Comparison of ENCODE assay signal across 12 cellular contexts in genomic region chr22:19884954-19885751, GRCh38. TPM values are rescaled to one million over a fixed set of nuclear protein-coding genes. Genes with fewer than 3 reads are reported as not detected.
DNase-seq lines count a peak whose midpoint lies in the region; ATAC-seq and TF ChIP-seq lines count a peak whose summit lies in the region.
"Had no signal": no experiment of that assay in that cellular context is flagged by ENCODE, and none has a peak within 500 bp of the region (broad histone marks: within the 10 kb centered on the region; RNA-seq: fewer than 3 reads in every experiment).

No MANE protein-coding gene starts in this region.

- no peak overlapping the region for H4K5ac ChIP-seq in H9 (ENCODE audit: insufficient read length, low read depth, low read length)

- no CpG with 5 or more reads among the region's 26 CpGs for WGBS in H9 (ENCODE audit: extremely low coverage, insufficient read length, low lambda C conversion rate)

- peak overlapping the region; percentile 47 to 56 for H3K4me3 Mint-ChIP-seq in activated T-cell treated with anti-CD3 and anti-CD28 coated beads, Interleukin-2, amount 50 U/mL, for 72 hours
- no peak overlapping the region for H3K4me3 Mint-ChIP-seq in H9
- H3K4me3 Mint-ChIP-seq in dendritic cell treated with granulocyte-macrophage colony-stimulating factor and Interleukin-4, amounts not matched to agents 40 ng/mL and 50 ng/mL, for 4 days, result no peak overlapping the region

- H3K4me2 ChIP-seq in H9 (ENCODE audit: insufficient read depth, insufficient read length, low read length), result no peak overlapping the region

- H3K27ac Mint-ChIP-seq in activated T-cell treated with anti-CD3 and anti-CD28 coated beads, Interleukin-2, amount 50 U/mL, for 72 hours, result peak overlapping the region; percentile 71
- peak overlapping the region in 2 of 3 experiments; percentile 10 to 93; a peak in 4 of 7 replicates for H3K27ac Mint-ChIP-seq in H9
- peak overlapping the region; percentile 78 for H3K27ac Mint-ChIP-seq in dendritic cell treated with granulocyte-macrophage colony-stimulating factor and Interleukin-4, amounts not matched to agents 40 ng/mL and 50 ng/mL, for 4 days

- H4K8ac ChIP-seq in H9 (replicated peaks; ENCODE audit: insufficient read length, low read depth, low read length), result no peak overlapping the region

- no peak overlapping the region for H2BK120ac ChIP-seq in H9 (ENCODE audit: low read depth, low read length, poor library complexity, severe bottlenecking)

- H2AFZ ChIP-seq in H9 (ENCODE audit: low read length), result no peak overlapping the region

- H3K27me3 ChIP-seq in H9 (ENCODE audit: insufficient read depth, low read length), result no peaks in the 10 kb centered on the region
- H3K27me3 ChIP-seq: colonic mucosa, Peyer's patch had no signal

- no peaks in the 10 kb centered on the region for H3K9me3 Mint-ChIP-seq in activated T-cell treated with anti-CD3 and anti-CD28 coated beads, Interleukin-2, amount 50 U/mL, for 72 hours
- no peaks in the 10 kb centered on the region for H3K9me3 Mint-ChIP-seq in H9
- H3K9me3 Mint-ChIP-seq in dendritic cell treated with granulocyte-macrophage colony-stimulating factor and Interleukin-4, amounts not matched to agents 40 ng/mL and 50 ng/mL, for 4 days, result no peaks in the 10 kb centered on the region

- no peak overlapping the region for H2BK15ac ChIP-seq in H9 (ENCODE audit: low read depth, low read length)

- H3K9ac ChIP-seq in H9 (ENCODE audit: extremely low read depth, insufficient read length, low read length), result no peak overlapping the region

- peaks cover 32% of the 10 kb centered on the region for H3K4me1 Mint-ChIP-seq in activated T-cell treated with anti-CD3 and anti-CD28 coated beads, Interleukin-2, amount 50 U/mL, for 72 hours (ENCODE audit: low read depth)
- H3K4me1 Mint-ChIP-seq in H9, result peaks cover 24 to 26% of the 10 kb centered on the region in 2 experiments
- peaks cover 41% of the 10 kb centered on the region for H3K4me1 Mint-ChIP-seq in dendritic cell treated with granulocyte-macrophage colony-stimulating factor and Interleukin-4, amounts not matched to agents 40 ng/mL and 50 ng/mL, for 4 days (ENCODE audit: low read depth)

- no peak overlapping the region for H3K18ac ChIP-seq in H9 (ENCODE audit: insufficient read length, low read depth, low read length)

- H3K23ac ChIP-seq in H9 (ENCODE audit: insufficient read length, low read depth, low read length), result no peak overlapping the region

- no peaks in the 10 kb centered on the region for H3K23me2 ChIP-seq in H9 (ENCODE audit: insufficient read length, low read depth, low read length, poor library complexity, severe bottlenecking)

- peak overlapping the region; percentile 24 for H4K91ac ChIP-seq in H9 (ENCODE audit: insufficient read length, low read depth, low read length)

- H3K4me1 ChIP-seq in H9 (ENCODE audit: insufficient read depth, low read length), result peaks cover 2% of the 10 kb centered on the region; the same call in 1 of the 2 replicates
- H3K4me1 ChIP-seq: colonic mucosa had no signal

- no peak overlapping the region for H3K56ac ChIP-seq in H9 (ENCODE audit: insufficient read length, low read depth, low read length)

- DNase-seq in activated T-cell treated with anti-CD3 and anti-CD28 coated beads, Interleukin-2, amount 50 U/mL, for 72 hours, result no peak
- DNase-seq in activated T-cell treated with anti-CD3 and anti-CD28 coated beads, Interleukin-2, amount 50 U/mL, for 1 hour, result no peak
- no peak for DNase-seq in H9
- DNase-seq in sciatic nerve (ENCODE audit: low spot score), result peak; percentile 53
- no peak for DNase-seq in SW480 (ENCODE audit: low spot score)
- no peak for DNase-seq in OCI-M1 (lab: John Stamatoyannopoulos, UW)
- no peak for DNase-seq in ecto neural progenitor cell (ENCODE audit: low spot score)
- DNase-seq: activated CD4-positive, alpha-beta T cell treated with anti-CD3 and anti-CD28 coated beads, Interleukin-2, amount 50 U/mL, for 48 hours; colonic mucosa; DMS53 had no signal

- no peaks in the 10 kb centered on the region for H3K36me3 Mint-ChIP-seq in activated T-cell treated with anti-CD3 and anti-CD28 coated beads, Interleukin-2, amount 50 U/mL, for 72 hours (ENCODE audit: insufficient read depth in 2 of 2)
- no peaks in the 10 kb centered on the region for H3K36me3 Mint-ChIP-seq in H9 (ENCODE audit: insufficient read depth in 1 of 3, low read depth in 3 of 3)
- peaks cover 59% of the 10 kb centered on the region for H3K36me3 Mint-ChIP-seq in dendritic cell treated with granulocyte-macrophage colony-stimulating factor and Interleukin-4, amounts not matched to agents 40 ng/mL and 50 ng/mL, for 4 days (ENCODE audit: low read depth)

- H3K27me3 Mint-ChIP-seq in activated T-cell treated with anti-CD3 and anti-CD28 coated beads, Interleukin-2, amount 50 U/mL, for 72 hours (ENCODE audit: low read depth), result no peaks in the 10 kb centered on the region
- H3K27me3 Mint-ChIP-seq in H9 (ENCODE audit: low read depth), result no peaks in the 10 kb centered on the region; the same call in 1 of the 2 replicates
- H3K27me3 Mint-ChIP-seq in dendritic cell treated with granulocyte-macrophage colony-stimulating factor and Interleukin-4, amounts not matched to agents 40 ng/mL and 50 ng/mL, for 4 days, result no peaks in the 10 kb centered on the region

- no peaks in the 10 kb centered on the region for H3K79me2 ChIP-seq in H9 (ENCODE audit: insufficient read depth, low read length)

- TF ChIP-seq CTCF in H9 (conservative IDR thresholded peaks at IDR 0.05), result no peak

- H2AK5ac ChIP-seq in H9 (ENCODE audit: insufficient read length, low read length), result no peak overlapping the region

- H3K14ac ChIP-seq in H9 (ENCODE audit: insufficient read depth, low read length), result no peak overlapping the region

- H3K79me1 ChIP-seq in H9 (ENCODE audit: insufficient read depth, low read depth, low read length, poor library complexity, severe bottlenecking), result no peaks in the 10 kb centered on the region

- H3T11ph ChIP-seq in H9 (ENCODE audit: low read length), result no peak overlapping the region

- ATAC-seq in activated T-cell treated with anti-CD3 and anti-CD28 coated beads, Interleukin-2, amount 50 U/mL, for 72 hours (replicated peaks in 1 of 2), result no peak
- ATAC-seq in sciatic nerve, result no peak

- no peaks in the 10 kb centered on the region for H4K20me1 ChIP-seq in H9 (ENCODE audit: control insufficient read depth, insufficient read depth, insufficient read length)

- H3K27ac ChIP-seq in H9 (ENCODE audit: insufficient read length, low read depth, low read length), result no peak overlapping the region
- H3K27ac ChIP-seq: colonic mucosa had no signal

- no peaks in the 10 kb centered on the region for H3K9me3 ChIP-seq in H9 (ENCODE audit: control insufficient read depth, low read depth, low read length)
- H3K9me3 ChIP-seq: colonic mucosa, Peyer's patch had no signal

- no peak overlapping the region for H2BK20ac ChIP-seq in H9 (ENCODE audit: low read depth, low read length, poor library complexity, severe bottlenecking)

- intact Hi-C loops in dendritic cell treated with granulocyte-macrophage colony-stimulating factor and Interleukin-4, amounts not matched to agents 40 ng/mL and 50 ng/mL, for 4 days (cut with micrococcal nuclease), result no loop called here
- intact Hi-C loops in sciatic nerve (cut with DNase I), result no loop called here

- no peak overlapping the region for H2BK5ac ChIP-seq in H9 (ENCODE audit: insufficient read length, low read length)

- no peak overlapping the region for H2BK12ac ChIP-seq in H9 (ENCODE audit: insufficient read length, low read depth, low read length)

- no peak overlapping the region for H3K4ac ChIP-seq in H9 (ENCODE audit: low read depth, low read length)

RNA-seq across cellular contexts. Expression of gene GNB1L, which starts 30.5 kb away (rescaled TPM):
- total RNA-seq in activated T-cell treated with anti-CD3 and anti-CD28 coated beads, Interleukin-2, amount 50 U/mL, for 72 hours, result 10 to 100 TPM; 13.9 to 20.5 TPM
- total RNA-seq in H9 (2021), result 22.4 and 22.9 TPM in 2 replicates
- 6.2 TPM for total RNA-seq in sciatic nerve

RNA-seq across cellular contexts. Expression of gene RTL10, which starts 30.5 kb away (rescaled TPM):
- 10 to 100 TPM; 15.0 to 16.3 TPM for total RNA-seq in activated T-cell treated with anti-CD3 and anti-CD28 coated beads, Interleukin-2, amount 50 U/mL, for 72 hours
- total RNA-seq in H9 (2021) (24.0 and 24.4 TPM in 2 replicates), sciatic nerve (22.9 TPM)

RNA-seq across cellular contexts. Expression of gene COMT, which starts 56.4 kb away (rescaled TPM):
- total RNA-seq in activated T-cell treated with anti-CD3 and anti-CD28 coated beads, Interleukin-2, amount 50 U/mL, for 72 hours, result 100 to 1,000 TPM in 1 of 2 donors, 10 to 100 TPM in 1; 97.4 to 101 TPM
- total RNA-seq in H9 (2021) (42.2 and 43.3 TPM in 2 replicates), sciatic nerve (155 TPM)

RNA-seq across cellular contexts. Expression of gene TXNRD2, which starts 56.5 kb away (rescaled TPM):
- total RNA-seq in activated T-cell treated with anti-CD3 and anti-CD28 coated beads, Interleukin-2, amount 50 U/mL, for 72 hours, result 10 to 100 TPM; 21.3 to 23.4 TPM
- total RNA-seq in H9 (2021), result 22.9 and 25.5 TPM in 2 replicates
- total RNA-seq in sciatic nerve, result 33.9 TPM

Comparison
In these comparisons a context has a peak if more than half of its experiments do, and no peak if none do; other contexts are left out.
1. H3K4me3 Mint-ChIP-seq: peak in activated T-cell treated with anti-CD3 and anti-CD28 coated beads, Interleukin-2, amount 50 U/mL, for 72 hours (2 of 2); none in H9 (0 of 2) and dendritic cell treated with granulocyte-macrophage colony-stimulating factor and Interleukin-4, amounts not matched to agents 40 ng/mL and 50 ng/mL, for 4 days (single experiment).
2. Peak in every context shown above with its lines, with median percentiles within 50 percentile points of each other: H3K27ac Mint-ChIP-seq.